In the genomic region with DNA sequence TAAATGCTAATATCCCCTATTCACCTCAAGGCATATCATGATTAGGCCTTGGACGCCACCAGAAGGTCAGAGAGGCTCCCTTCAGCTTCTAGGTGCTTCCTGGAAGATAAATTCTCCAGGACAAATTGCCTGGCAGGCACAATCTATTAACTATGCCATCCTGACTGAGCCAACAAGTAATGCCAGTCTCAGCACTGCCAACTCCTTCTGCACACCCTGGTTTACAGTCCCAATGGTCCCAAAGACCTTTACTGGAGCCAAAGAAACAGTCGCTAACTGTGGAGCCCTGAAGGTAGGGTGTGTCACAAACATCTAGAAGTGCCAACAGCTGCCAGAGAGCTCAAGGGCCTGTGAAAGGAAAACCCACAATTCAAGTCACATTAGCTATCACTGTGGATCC, we compare ENCODE assay signal across 24 cellular contexts. TPM values are rescaled to one million over a fixed set of nuclear protein-coding genes. Genes with fewer than 3 reads are reported as not detected.
DNase-seq lines count a peak whose midpoint lies in the region; ATAC-seq, FAIRE-seq and TF ChIP-seq lines count a peak whose summit lies in the region.
"Had no signal": no experiment of that assay in that cellular context is flagged by ENCODE, and none has a peak within 500 bp of the region (broad histone marks: within the 10 kb centered on the region; RNA-seq: fewer than 3 reads in every experiment).

No MANE protein-coding gene starts in this region.

- ATAC-seq in mucosa of descending colon, result peak; percentile 17
- no peak for ATAC-seq in HG02885 (IDR thresholded peaks at IDR 0.05; ENCODE audit: poor library complexity, unreplicated experiment)
- ATAC-seq: A549, HCT116, PC-3, SK-N-SH treated with all-trans-retinoic acid at 6 μM for 48 hours had no signal

- H3K4me3 Mint-ChIP-seq in astrocyte (ENCODE audit: unreplicated experiment), result no peak overlapping the region

- no peak overlapping the region for H3K4me3 ChIP-seq in astrocyte (ENCODE audit: insufficient read depth, low read depth, low read length)
- H3K4me3 ChIP-seq in mucosa of descending colon, result no peak overlapping the region
- H3K4me3 ChIP-seq: A549; BLaER1 treated with 17β-estradiol and CSF1 and Interleukin-3, amounts not matched to agents 10 nM and 100 nM; SJCRH30 had no signal

- H3K9me3 Mint-ChIP-seq in astrocyte (ENCODE audit: unreplicated experiment), result no peaks in the 10 kb centered on the region
- H3K9me3 Mint-ChIP-seq: CD4-positive, alpha-beta memory T cell had no signal

- no peaks in the 10 kb centered on the region for H4K20me1 ChIP-seq in astrocyte (ENCODE audit: insufficient read depth, low read length)
- H4K20me1 ChIP-seq: BLaER1 treated with 17β-estradiol and CSF1 and Interleukin-3, amounts not matched to agents 10 nM and 100 nM had no signal

- no peak overlapping the region for H3K4me2 ChIP-seq in astrocyte (ENCODE audit: low read length)
- H3K4me2 ChIP-seq: A549; BLaER1 treated with 17β-estradiol and CSF1 and Interleukin-3, amounts not matched to agents 10 nM and 100 nM had no signal

- H3K36me3 Mint-ChIP-seq in astrocyte (ENCODE audit: low read depth, unreplicated experiment), result no peaks in the 10 kb centered on the region

- no peaks in the 10 kb centered on the region for H3K9me3 ChIP-seq in astrocyte (ENCODE audit: insufficient read depth, low read depth, low read length)
- H3K9me3 ChIP-seq in mucosa of descending colon, result no peaks in the 10 kb centered on the region
- H3K9me3 ChIP-seq: A549; BLaER1 treated with 17β-estradiol and CSF1 and Interleukin-3, amounts not matched to agents 10 nM and 100 nM; Caco-2; SJCRH30 had no signal

- no peak overlapping the region for H3K27ac ChIP-seq in astrocyte (ENCODE audit: low read depth, low read length)
- H3K27ac ChIP-seq: A549; BLaER1 treated with 17β-estradiol and CSF1 and Interleukin-3, amounts not matched to agents 10 nM and 100 nM; SJCRH30 had no signal

- in situ Hi-C loops in G401 (cut with HindIII; ENCODE audit: low sequenced_read_pairs), result no loop called here

- H3K4me1 Mint-ChIP-seq in astrocyte (ENCODE audit: low read depth, unreplicated experiment), result no peaks in the 10 kb centered on the region
- H3K4me1 Mint-ChIP-seq: CD4-positive, alpha-beta memory T cell had no signal

- H3K36me3 ChIP-seq in astrocyte (ENCODE audit: insufficient read depth, low read length) (no peaks in the 10 kb centered on the region), mucosa of descending colon (ENCODE audit: low read depth) (no peaks in the 10 kb centered on the region)
- H3K36me3 ChIP-seq: SJCRH30 had no signal

- DNase-seq in G401 (ENCODE audit: low spot score) (peak; percentile 9), astrocyte (ENCODE audit: low read depth) (no peak), mucosa of descending colon (peak in 1 of 3 donors; percentile 17), HK-2 (ENCODE audit: unreplicated experiment) (no peak)
- DNase-seq in activated CD4-positive, CD25-positive, alpha-beta regulatory T cell treated with anti-CD3 and anti-CD28 coated beads, Interleukin-2, amount 50 U/mL, for 72 hours, result no peak
- no peak for DNase-seq in activated CD4-positive, alpha-beta T cell treated with anti-CD3 and anti-CD28 coated beads, Interleukin-2, amount 50 U/mL, for 48 hours
- DNase-seq: AML-193; Caco-2; CD4-positive, alpha-beta memory T cell; NCI-H1092; NCI-H1417 treated with DMSO at 0.1 percent for 48 hours; NCI-H1694 treated with DMSO at 0.1 percent for 48 hours; NCI-H2081; NCI-H524 treated with DMSO at 0.1 percent for 48 hours; NCI-H774; NK-92 treated with Interleukin-12 subunit alpha and Interleukin-12 subunit beta, amount 100 ng/mL, for 24 hours; PC-3 had no signal

- H3K27me3 ChIP-seq in astrocyte (ENCODE audit: insufficient read depth, low read length), result no peaks in the 10 kb centered on the region
- H3K27me3 ChIP-seq: SJCRH30 had no signal

- H3K79me2 ChIP-seq in astrocyte (ENCODE audit: insufficient read depth, low read length), result no peaks in the 10 kb centered on the region

- no peak overlapping the region for H3K27ac Mint-ChIP-seq in astrocyte (ENCODE audit: unreplicated experiment)
- H3K27ac Mint-ChIP-seq: CD4-positive, alpha-beta memory T cell had no signal

- intact Hi-C loops in mucosa of descending colon (cut with DNase I, micrococcal nuclease), result no loop called here

- no peak overlapping the region for H3K9ac ChIP-seq in astrocyte (ENCODE audit: low read length)
- H3K9ac ChIP-seq: BLaER1 treated with 17β-estradiol and CSF1 and Interleukin-3, amounts not matched to agents 10 nM and 100 nM had no signal

- no peak for TF ChIP-seq CTCF in astrocyte (IDR thresholded peaks at IDR 0.05; ENCODE audit: insufficient read depth, low read depth, low read length)
- TF ChIP-seq CTCF in mucosa of descending colon (IDR thresholded peaks at IDR 0.05), result no peak

- H3K4me1 ChIP-seq in astrocyte (ENCODE audit: insufficient read depth, low read length) (no peaks in the 10 kb centered on the region), mucosa of descending colon (ENCODE audit: low read depth) (no peaks in the 10 kb centered on the region)
- H3K4me1 ChIP-seq: A549; BLaER1 treated with 17β-estradiol and CSF1 and Interleukin-3, amounts not matched to agents 10 nM and 100 nM; Caco-2 had no signal

- FAIRE-seq in astrocyte (lab: Jason Lieb, UNC), result peak; percentile 9
- FAIRE-seq: A549, GM12892 had no signal

- no peak overlapping the region for H2AFZ ChIP-seq in astrocyte (ENCODE audit: low read depth, low read length)

- H3K27me3 Mint-ChIP-seq in astrocyte (ENCODE audit: low read depth, unreplicated experiment), result no peaks in the 10 kb centered on the region
- H3K27me3 Mint-ChIP-seq: CD4-positive, alpha-beta memory T cell had no signal

RNA-seq across cellular contexts. Expression of a gene that starts 34.9 kb away (rescaled TPM):
- 0.58 and 4.3 TPM in 2 replicates for total RNA-seq in G401 (2014; rRNA removed; shearing (Covaris generic))
- 0.75 TPM in 1 of 2 replicates, not detected in the other for total RNA-seq in astrocyte
- total RNA-seq in mucosa of descending colon, result under 1 TPM in 2 of 3 donors, not detected in 1; 0.67 to 0.70 TPM
- total RNA-seq: CD4-positive, alpha-beta memory T cell had no signal
